10 cellular contexts compared by ENCODE assay signal in the genomic region with DNA sequence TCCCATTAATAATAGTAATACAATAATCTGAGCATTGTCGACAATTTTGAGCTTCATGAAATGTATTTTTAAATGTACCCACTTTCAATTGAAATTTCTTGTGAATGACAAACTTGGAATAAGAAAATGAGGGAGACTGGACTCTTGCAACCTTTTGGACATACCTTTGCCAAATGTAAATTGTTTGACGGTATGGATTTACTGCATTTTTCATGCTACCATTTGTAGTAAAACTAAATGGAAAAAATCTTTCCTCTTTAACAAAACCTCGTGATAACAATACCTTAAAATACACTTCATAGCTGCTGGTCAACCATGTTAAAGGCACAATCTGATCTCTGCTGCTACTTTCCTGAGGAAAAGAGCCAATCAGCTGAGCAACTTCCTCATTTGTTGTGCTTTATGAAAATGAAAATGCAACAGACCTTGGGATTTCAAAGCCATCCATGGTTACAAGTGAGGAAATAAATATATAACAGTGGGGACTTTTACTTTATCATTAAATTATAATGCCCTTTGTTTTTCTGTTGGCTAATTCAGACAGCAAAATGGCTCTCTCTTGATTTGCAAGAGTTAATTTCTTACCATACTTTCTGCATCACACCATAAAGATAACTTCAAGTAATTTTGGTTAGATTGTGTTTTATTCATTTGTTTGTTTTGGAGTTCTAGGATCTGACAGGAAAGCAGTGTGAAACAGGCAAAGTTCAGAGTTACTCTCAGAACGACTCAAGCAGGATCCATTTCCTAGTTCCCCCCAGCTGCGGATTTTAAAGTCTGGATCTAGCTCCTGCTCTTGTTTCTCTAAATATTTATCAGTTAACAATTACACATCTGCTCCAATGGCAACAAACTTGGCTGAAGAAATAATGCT. TPM values are rescaled to one million over a fixed set of nuclear protein-coding genes. Genes with fewer than 3 reads are reported as not detected.
DNase-seq lines count a peak whose midpoint lies in the region; ATAC-seq and TF ChIP-seq lines count a peak whose summit lies in the region.
"Had no signal": no experiment of that assay in that cellular context is flagged by ENCODE, and none has a peak within 500 bp of the region (broad histone marks: within the 10 kb centered on the region; RNA-seq: fewer than 3 reads in every experiment).

No MANE protein-coding gene starts in this region.

- H3K36me3 ChIP-seq in endocrine pancreas (ENCODE audit: control insufficient read depth, insufficient read depth, low read length) (no peaks in the 10 kb centered on the region), mucosa of rectum (ENCODE audit: control insufficient read depth in 2 of 2, insufficient read depth in 2 of 2, low read length in 2 of 2) (no peaks in the 10 kb centered on the region), tibial nerve (no peaks in the 10 kb centered on the region)

- H3K27ac ChIP-seq in mucosa of rectum (ENCODE audit: low read depth in 2 of 2, low read length in 2 of 2), result peak overlapping the region; percentile 61 to 73
- peak overlapping the region; percentile 61 to 91 (median 83) for H3K27ac ChIP-seq in tibial nerve

- peak; percentile 30 for DNase-seq in NCI-H748 treated with DMSO at 0.1 percent for 48 hours (lab: John Stamatoyannopoulos, UW)
- DNase-seq in tibial nerve (ENCODE audit: low spot score in 2 of 2), result no peak
- no peak for DNase-seq in DMS79 treated with DMSO at 0.1 percent for 48 hours (lab: John Stamatoyannopoulos, UW)
- no peak for DNase-seq in COR-L47 (lab: John Stamatoyannopoulos, UW)
- DNase-seq: IMR-90, NCI-H446 had no signal

- H3K4me1 ChIP-seq in endocrine pancreas (ENCODE audit: control insufficient read depth, insufficient read depth, low read length), result peaks cover 41% of the 10 kb centered on the region
- H3K4me1 ChIP-seq in mucosa of rectum (ENCODE audit: control insufficient read depth in 2 of 2, insufficient read depth in 2 of 2, low read length in 2 of 2), result peaks cover 12 to 35% of the 10 kb centered on the region in 2 donors
- H3K4me1 ChIP-seq in tibial nerve, result peaks cover 0 to 54% (median 20%) of the 10 kb centered on the region in 4 donors

- WGBS in tibial nerve, 2 donors, result 15 to 24% methylated on average over 5 of the region's 5 CpGs

- TF ChIP-seq CTCF in tibial nerve (IDR thresholded peaks at IDR 0.05), result no peak

- H3K9me3 ChIP-seq in endocrine pancreas (ENCODE audit: control insufficient read depth, low read length), result no peaks in the 10 kb centered on the region
- no peaks in the 10 kb centered on the region for H3K9me3 ChIP-seq in mucosa of rectum (ENCODE audit: control insufficient read depth in 2 of 2, low read length in 2 of 2)
- H3K9me3 ChIP-seq in tibial nerve, result no peaks in the 10 kb centered on the region

- no peak for ATAC-seq in GM21737 (IDR thresholded peaks at IDR 0.05; ENCODE audit: unreplicated experiment)

- TF ChIP-seq EP300 in tibial nerve (IDR thresholded peaks at IDR 0.05), result no peak

- H3K9ac ChIP-seq in endocrine pancreas (ENCODE audit: control insufficient read depth, insufficient read depth, low read length), result peak overlapping the region; percentile 43
- H3K9ac ChIP-seq in mucosa of rectum (ENCODE audit: low read depth in 1 of 2, low read length in 2 of 2), result peak overlapping the region; percentile 34 to 48

- peak overlapping the region; percentile 97 for H3K4me3 ChIP-seq in endocrine pancreas (ENCODE audit: control insufficient read depth, insufficient read depth, low read length)
- peak overlapping the region; percentile 72 to 79 for H3K4me3 ChIP-seq in mucosa of rectum (ENCODE audit: low read length in 2 of 2)
- peak overlapping the region; percentile 20 to 51 (median 35) for H3K4me3 ChIP-seq in tibial nerve

- no peak for TF ChIP-seq POLR2A in tibial nerve (IDR thresholded peaks at IDR 0.05)

- H3K27me3 ChIP-seq in endocrine pancreas (ENCODE audit: control insufficient read depth, insufficient read depth, low read length), result no peaks in the 10 kb centered on the region
- H3K27me3 ChIP-seq in mucosa of rectum (ENCODE audit: control insufficient read depth in 2 of 2, insufficient read depth in 2 of 2, low read length in 2 of 2), result no peaks in the 10 kb centered on the region
- no peaks in the 10 kb centered on the region for H3K27me3 ChIP-seq in tibial nerve

RNA-seq across cellular contexts. Expression of a gene that starts 1.1 kb away (rescaled TPM):
- total RNA-seq in tibial nerve, result 100 to 1,000 TPM in 3 of 4 donors, 10 to 100 TPM in 1; 86.4 to 247 (median 156) TPM
- total RNA-seq: IMR-90; T-helper 1 cell treated with Interleukin-12 subunit alpha and Interleukin-12 subunit beta and Interleukin-4 antibody, amounts not matched to agents 30 ng/mL and 1 ng/mL, for 36 hours had no signal

Comparison
In these comparisons a context has a peak if more than half of its experiments do, and no peak if none do; other contexts are left out.
1. H3K4me3 ChIP-seq: peak in every context shown above with its lines; median percentile 97 in endocrine pancreas; 76 in mucosa of rectum; 35 in tibial nerve.